In genomic region chr5:16837305-16837704, GRCh38 we compare ENCODE assay signal across 9 cellular contexts.
"Had no signal": no experiment of that assay in that cellular context is flagged by ENCODE, and none has a peak within 500 bp of the region (broad histone marks: within the 10 kb centered on the region; RNA-seq: fewer than 3 reads in every experiment).

No MANE protein-coding gene starts in this region.

- H3K36me3 ChIP-seq: HAP-1 had no signal

- H2AFZ ChIP-seq: GM23248 had no signal

- H3K27ac Mint-ChIP-seq: IgD-negative memory B cell had no signal

- H3K36me3 Mint-ChIP-seq: IgD-negative memory B cell had no signal

- H3K9me3 Mint-ChIP-seq: IgD-negative memory B cell had no signal

- FAIRE-seq: HepG2 had no signal

- H3K4me1 Mint-ChIP-seq: IgD-negative memory B cell had no signal

- H3K9me3 ChIP-seq: HAP-1 had no signal

- H3K4me3 Mint-ChIP-seq: IgD-negative memory B cell had no signal

- H3K4me3 ChIP-seq: GM23248, HAP-1 had no signal

- H3K27ac ChIP-seq: GM23248, HL-60 had no signal

- DNase-seq: GM23248, GOT3, H7, KBM-7 had no signal

- H3K27me3 Mint-ChIP-seq: IgD-negative memory B cell had no signal

- H3K9ac ChIP-seq: GM23248 had no signal

- ATAC-seq: HCT116, HepG2 had no signal
